8 cellular contexts compared by ENCODE assay signal in genomic region chrX:135421932-135422809, GRCh38. TPM values are rescaled to one million over a fixed set of nuclear protein-coding genes. Genes with fewer than 3 reads are reported as not detected.
DNase-seq lines count a peak whose midpoint lies in the region; ATAC-seq and TF ChIP-seq lines count a peak whose summit lies in the region.

Gene SMIM10L2A, plus strand, starts transcription at chrX:135421944. Its CDS starts 188 bp downstream, at chrX:135422132.

- H3K9me3 Mint-ChIP-seq in CD4-positive, CD25-positive, alpha-beta regulatory T cell, result peaks cover 0 to 1% (median 0%) of the 10 kb centered on the region in 7 donors
- H3K9me3 Mint-ChIP-seq in brain, result peaks cover 0 to 11% (median 0%) of the 10 kb centered on the region in 5 experiments
- H3K9me3 Mint-ChIP-seq in naive B cell, result no peaks in the 10 kb centered on the region

- H3K4me3 Mint-ChIP-seq in CD4-positive, CD25-positive, alpha-beta regulatory T cell, result peak within 1 kb of the TSS; percentile 38 to 84 (median 79)
- H3K4me3 Mint-ChIP-seq in brain, result peak within 1 kb of the TSS; percentile 79 to 82 (median 81)
- H3K4me3 Mint-ChIP-seq in naive B cell, result peak within 1 kb of the TSS; percentile 63 to 86 (median 76)

- peak; percentile 61 for ATAC-seq in CD4-positive, CD25-positive, alpha-beta regulatory T cell (ENCODE audit: low read depth in 2 of 2)
- ATAC-seq in GM21367 (IDR thresholded peaks at IDR 0.05; ENCODE audit: unreplicated experiment) (peak; percentile 37), HG03558 (IDR thresholded peaks at IDR 0.05; ENCODE audit: extremely low read depth, unreplicated experiment) (peak; percentile 7), naive B cell (ENCODE audit: low read depth in 2 of 2) (peak; percentile 64 to 74)

- H3K4me1 Mint-ChIP-seq in CD4-positive, CD25-positive, alpha-beta regulatory T cell, result peaks cover 0 to 13% (median 4%) of the 10 kb centered on the region in 4 donors
- H3K4me1 Mint-ChIP-seq in brain, result peaks cover 16% of the 10 kb centered on the region
- H3K4me1 Mint-ChIP-seq in naive B cell, result peaks cover 0 to 11% (median 0%) of the 10 kb centered on the region in 3 donors

- H3K36me3 Mint-ChIP-seq in CD4-positive, CD25-positive, alpha-beta regulatory T cell, result no peaks in the 10 kb centered on the region
- H3K36me3 Mint-ChIP-seq in brain (no peaks in the 10 kb centered on the region), naive B cell (no peaks in the 10 kb centered on the region)

- peak within 1 kb of the TSS; percentile 44 for H3K4me3 ChIP-seq in CD4-positive, CD25-positive, alpha-beta regulatory T cell (ENCODE audit: low read depth, low read length)

- no peak within 1 kb of the TSS for H3K27ac ChIP-seq in CD4-positive, CD25-positive, alpha-beta regulatory T cell (ENCODE audit: insufficient read depth, low read length, poor library complexity, severe bottlenecking)

- H3K27me3 Mint-ChIP-seq in CD4-positive, CD25-positive, alpha-beta regulatory T cell, result peaks cover 14% of the 10 kb centered on the region
- H3K27me3 Mint-ChIP-seq in brain (no peaks in the 10 kb centered on the region), naive B cell (peaks cover 5 to 23% (median 11%) of the 10 kb centered on the region in 3 donors)

- peak in 1 of 3 donors; percentile 17 for DNase-seq in CD4-positive, CD25-positive, alpha-beta regulatory T cell
- DNase-seq in naive B cell (peak; percentile 35), NCI-H187 treated with DMSO at 0.1 percent for 48 hours (lab: John Stamatoyannopoulos, UW) (no peak), ACHN (no peak), NCI-H2081 treated with DMSO at 0.1 percent for 48 hours (lab: John Stamatoyannopoulos, UW) (no peak)

- no peak for TF ChIP-seq CTCF in brain (conservative IDR thresholded peaks at IDR 0.05)

- H3K27ac Mint-ChIP-seq in CD4-positive, CD25-positive, alpha-beta regulatory T cell, result peak within 1 kb of the TSS; percentile 20 to 67 (median 66)
- peak within 1 kb of the TSS in 1 of 5 experiments; percentile 31 for H3K27ac Mint-ChIP-seq in brain
- H3K27ac Mint-ChIP-seq in naive B cell, result peak within 1 kb of the TSS in 3 of 6 donors; percentile 7 to 78 (median 65)

- in situ Hi-C loops in ACHN (cut with HindIII; ENCODE audit: low pct_ligation_motif_present, low pct_unique_long_range_greater_than_20kb, low sequenced_read_pairs), result no loop called here

- no peaks in the 10 kb centered on the region for H3K27me3 ChIP-seq in CD4-positive, CD25-positive, alpha-beta regulatory T cell (ENCODE audit: control insufficient read depth, insufficient read depth, low read length)

- H3K4me1 ChIP-seq in CD4-positive, CD25-positive, alpha-beta regulatory T cell (ENCODE audit: control insufficient read depth, insufficient read depth, low read length, poor library complexity, severe bottlenecking), result peaks cover 8% of the 10 kb centered on the region

- no peaks in the 10 kb centered on the region for H3K36me3 ChIP-seq in CD4-positive, CD25-positive, alpha-beta regulatory T cell (ENCODE audit: control insufficient read depth, insufficient read depth, low read length)

- H3K9me3 ChIP-seq in CD4-positive, CD25-positive, alpha-beta regulatory T cell (ENCODE audit: control insufficient read depth in 2 of 2, low read length in 2 of 2), result no peaks in the 10 kb centered on the region

RNA-seq across cellular contexts. Expression of gene SMIM10L2A, which starts in this region (rescaled TPM):
- total RNA-seq in CD4-positive, CD25-positive, alpha-beta regulatory T cell, result 0.42 TPM
- polyA plus RNA-seq in CD4-positive, CD25-positive, alpha-beta regulatory T cell, result under 1 TPM; 0.05 to 0.39 (median 0.33) TPM
- polyA plus RNA-seq in brain (ENCODE audit: insufficient read depth, low read depth, low replicate concordance), result 12.4 TPM
- under 1 TPM in 1 of 6 donors, not detected in 5; 0.17 TPM for polyA plus RNA-seq in naive B cell (ENCODE audit: low read depth in 6 of 6)

Comparison
In these comparisons a context has a peak if more than half of its experiments do, and no peak if none do; other contexts are left out.
1. Peak in ATAC-seq and H3K4me3 ChIP-seq in CD4-positive, CD25-positive, alpha-beta regulatory T cell; RNA of the gene not detected or under 1 TPM.
2. Peak in DNase-seq and ATAC-seq in naive B cell; RNA of the gene not detected or under 1 TPM.
3. ATAC-seq: peak in every context shown above with its lines; median percentile 69 in naive B cell; 61 in CD4-positive, CD25-positive, alpha-beta regulatory T cell; 37 in GM21367; 7 in HG03558.